In genomic region chr14:88189040-88189839, GRCh38 we compare ENCODE assay signal across 8 cellular contexts.
DNase-seq lines count a peak whose midpoint lies in the region; ATAC-seq and TF ChIP-seq lines count a peak whose summit lies in the region.

No MANE protein-coding gene starts in this region.

- no peak overlapping the region for H3K27ac ChIP-seq in CD8-positive, alpha-beta memory T cell (ENCODE audit: low read depth, low read length)
- no peak overlapping the region for H3K27ac ChIP-seq in naive thymus-derived CD4-positive, alpha-beta T cell (ENCODE audit: low read depth, low read length)
- H3K27ac ChIP-seq in suprapubic skin = no peak overlapping the region

- H3K27me3 ChIP-seq in CD8-positive, alpha-beta memory T cell (ENCODE audit: insufficient read depth, low read length, poor library complexity, severe bottlenecking) = no peaks in the 10 kb centered on the region
- H3K27me3 ChIP-seq in naive thymus-derived CD4-positive, alpha-beta T cell (ENCODE audit: control insufficient read depth in 2 of 2, insufficient read depth in 2 of 2, low read length in 2 of 2) = no peaks in the 10 kb centered on the region
- H3K27me3 ChIP-seq in suprapubic skin = peaks cover 7% of the 10 kb centered on the region

- peak overlapping the region in 5 of 7 donors; percentile 63 to 78 (median 68) for H3K4me3 Mint-ChIP-seq in CD8-positive, alpha-beta memory T cell
- no peak overlapping the region for H3K4me3 Mint-ChIP-seq in activated CD8-positive, alpha-beta T cell treated with anti-CD3 and anti-CD28 coated beads for 36 hours
- H3K4me3 Mint-ChIP-seq in naive thymus-derived CD4-positive, alpha-beta T cell = peak overlapping the region in 8 of 10 donors; percentile 6 to 63 (median 42)

- intact Hi-C loops in activated CD8-positive, alpha-beta T cell treated with anti-CD3 and anti-CD28 coated beads for 36 hours (cut with micrococcal nuclease) = loop anchor here (10.0 kb wide), 1 partner anchor 366 kb away; the partner anchor contains the start of gene PTPN21
- intact Hi-C loops in naive thymus-derived CD4-positive, alpha-beta T cell (cut with micrococcal nuclease) = loop anchor here in 1 of 2 donors (5.0 kb wide), 2 partner anchors 198 to 242 kb away; partner anchors contain the start of gene SPATA7

- no peak for TF ChIP-seq POLR2A in suprapubic skin (IDR thresholded peaks at IDR 0.05)

- POLR2A ChIA-PET in CD8-positive, alpha-beta memory T cell (lab: Charles Lee) = no interaction called here
- POLR2A ChIA-PET in activated CD8-positive, alpha-beta T cell treated with anti-CD3 and anti-CD28 coated beads for 36 hours (lab: Charles Lee) = interaction anchor here (0.6 to 0.9 kb wide), 2 partner anchors 19 to 176 kb away, joined by 3 read pairs; no protein-coding TSS in a partner anchor
- POLR2A ChIA-PET in naive thymus-derived CD4-positive, alpha-beta T cell (lab: Charles Lee) = no interaction called here

- no peak for TF ChIP-seq EP300 in suprapubic skin (IDR thresholded peaks at IDR 0.05)

- 16% methylated on average over 17 of the region's 18 CpGs for WGBS in suprapubic skin

- peak; percentile 72 for TF ChIP-seq CTCF in activated CD8-positive, alpha-beta T cell treated with anti-CD3 and anti-CD28 coated beads for 36 hours (IDR thresholded peaks at IDR 0.05)
- TF ChIP-seq CTCF in suprapubic skin (IDR thresholded peaks at IDR 0.05) = peak; percentile 33 to 52

- ATAC-seq in HG03521 (IDR thresholded peaks at IDR 0.05; ENCODE audit: unreplicated experiment) = peak; percentile 65
- peak; percentile 74 for ATAC-seq in activated CD8-positive, alpha-beta T cell treated with anti-CD3 and anti-CD28 coated beads for 36 hours
- peak; percentile 74 for ATAC-seq in naive thymus-derived CD4-positive, alpha-beta T cell

- no peaks in the 10 kb centered on the region for H3K36me3 ChIP-seq in CD8-positive, alpha-beta memory T cell (ENCODE audit: insufficient read depth, low read length)
- no peaks in the 10 kb centered on the region for H3K36me3 ChIP-seq in naive thymus-derived CD4-positive, alpha-beta T cell (ENCODE audit: control insufficient read depth in 2 of 3, insufficient read depth in 3 of 3, low read length in 3 of 3)
- no peaks in the 10 kb centered on the region for H3K36me3 ChIP-seq in suprapubic skin

- H3K4me1 Mint-ChIP-seq in CD8-positive, alpha-beta memory T cell = peaks cover 6 to 9% (median 7%) of the 10 kb centered on the region in 3 donors
- peaks cover 5% of the 10 kb centered on the region for H3K4me1 Mint-ChIP-seq in activated CD8-positive, alpha-beta T cell treated with anti-CD3 and anti-CD28 coated beads for 36 hours (ENCODE audit: low read depth)
- peaks cover 0 to 6% (median 5%) of the 10 kb centered on the region in 7 donors for H3K4me1 Mint-ChIP-seq in naive thymus-derived CD4-positive, alpha-beta T cell

- no peaks in the 10 kb centered on the region for H3K9me3 ChIP-seq in CD8-positive, alpha-beta memory T cell (ENCODE audit: low read length)
- H3K9me3 ChIP-seq in naive thymus-derived CD4-positive, alpha-beta T cell (ENCODE audit: control insufficient read depth in 2 of 3, low read length in 3 of 3) = no peaks in the 10 kb centered on the region
- H3K9me3 ChIP-seq in suprapubic skin = no peaks in the 10 kb centered on the region

- no peaks in the 10 kb centered on the region for H3K4me1 ChIP-seq in CD8-positive, alpha-beta memory T cell (ENCODE audit: insufficient read depth, low read length)
- no peaks in the 10 kb centered on the region for H3K4me1 ChIP-seq in naive thymus-derived CD4-positive, alpha-beta T cell (ENCODE audit: control insufficient read depth in 2 of 2, insufficient read depth in 2 of 2, low read length in 2 of 2)
- H3K4me1 ChIP-seq in suprapubic skin = peaks cover 12% of the 10 kb centered on the region

- CTCF ChIA-PET in CD8-positive, alpha-beta memory T cell (lab: Charles Lee) = interaction anchor here (0.8 to 2.4 kb wide), 15 partner anchors 9 to 478 kb away, joined by 3 to 12 read pairs (median 4); no protein-coding TSS in a partner anchor
- CTCF ChIA-PET in activated CD8-positive, alpha-beta T cell treated with anti-CD3 and anti-CD28 coated beads for 36 hours (lab: Charles Lee) = interaction anchor here (0.6 to 6.7 kb wide), 45 partner anchors 9 to 478 kb away, joined by 3 to 66 read pairs (median 5); no protein-coding TSS in a partner anchor
- CTCF ChIA-PET in naive thymus-derived CD4-positive, alpha-beta T cell (lab: Charles Lee) = interaction anchor here (0.6 to 1.6 kb wide), 3 partner anchors 10 to 21 kb away, joined by 3 to 5 read pairs (median 3); no protein-coding TSS in a partner anchor

- H3K36me3 Mint-ChIP-seq in CD8-positive, alpha-beta memory T cell = peaks cover 0 to 1% (median 0%) of the 10 kb centered on the region in 3 donors
- no peaks in the 10 kb centered on the region for H3K36me3 Mint-ChIP-seq in activated CD8-positive, alpha-beta T cell treated with anti-CD3 and anti-CD28 coated beads for 36 hours (ENCODE audit: low read depth)
- H3K36me3 Mint-ChIP-seq in naive thymus-derived CD4-positive, alpha-beta T cell = no peaks in the 10 kb centered on the region

- H3K27ac Mint-ChIP-seq in CD8-positive, alpha-beta memory T cell = peak overlapping the region in 2 of 8 donors; percentile 37 to 55
- H3K27ac Mint-ChIP-seq in activated CD8-positive, alpha-beta T cell treated with anti-CD3 and anti-CD28 coated beads for 36 hours = no peak overlapping the region
- no peak overlapping the region for H3K27ac Mint-ChIP-seq in naive thymus-derived CD4-positive, alpha-beta T cell

- no peak overlapping the region for H3K4me3 ChIP-seq in CD8-positive, alpha-beta memory T cell (ENCODE audit: low read length)
- no peak overlapping the region for H3K4me3 ChIP-seq in naive thymus-derived CD4-positive, alpha-beta T cell (ENCODE audit: low read length)
- no peak overlapping the region for H3K4me3 ChIP-seq in suprapubic skin

- H3K27me3 Mint-ChIP-seq in CD8-positive, alpha-beta memory T cell = peaks cover 15 to 30% of the 10 kb centered on the region in 2 donors
- peaks cover 4% of the 10 kb centered on the region for H3K27me3 Mint-ChIP-seq in activated CD8-positive, alpha-beta T cell treated with anti-CD3 and anti-CD28 coated beads for 36 hours
- H3K27me3 Mint-ChIP-seq in naive thymus-derived CD4-positive, alpha-beta T cell = peaks cover 7 to 26% (median 19%) of the 10 kb centered on the region in 5 donors

- DNase-seq in CD8-positive, alpha-beta memory T cell = peak; percentile 7 to 49 (median 15)
- DNase-seq in GM19240 (ENCODE audit: insufficient read length, low spot score) = peak; percentile 57
- peak; percentile 93 to 96 for DNase-seq in NCI-H524 (lab: John Stamatoyannopoulos, UW)
- peak; percentile 82 for DNase-seq in activated CD8-positive, alpha-beta T cell treated with anti-CD3 and anti-CD28 coated beads for 36 hours
- peak; percentile 79 for DNase-seq in fibroblast of gingiva (ENCODE audit: low read depth)
- peak in 6 of 9 donors; percentile 19 to 45 (median 21) for DNase-seq in naive thymus-derived CD4-positive, alpha-beta T cell
- peak in 1 of 2 donors; percentile 68 for DNase-seq in suprapubic skin (ENCODE audit: low spot score in 2 of 2)

- H3K9me3 Mint-ChIP-seq in CD8-positive, alpha-beta memory T cell = no peaks in the 10 kb centered on the region
- no peaks in the 10 kb centered on the region for H3K9me3 Mint-ChIP-seq in activated CD8-positive, alpha-beta T cell treated with anti-CD3 and anti-CD28 coated beads for 36 hours
- no peaks in the 10 kb centered on the region for H3K9me3 Mint-ChIP-seq in naive thymus-derived CD4-positive, alpha-beta T cell
